In genomic region chr2:55045685-55046221, GRCh38 we compare ENCODE assay signal across 12 cellular contexts. TPM values are rescaled to one million over a fixed set of nuclear protein-coding genes. Genes with fewer than 3 reads are reported as not detected.
DNase-seq lines count a peak whose midpoint lies in the region; ATAC-seq, FAIRE-seq and TF ChIP-seq lines count a peak whose summit lies in the region.
"Had no signal": no experiment of that assay in that cellular context is flagged by ENCODE, and none has a peak within 500 bp of the region (broad histone marks: within the 10 kb centered on the region; RNA-seq: fewer than 3 reads in every experiment).

No MANE protein-coding gene starts in this region.

- H3F3A ChIP-seq in smooth muscle cell (ENCODE audit: low read depth) = peaks cover 9% of the 10 kb centered on the region

- H2AFZ ChIP-seq in smooth muscle cell (ENCODE audit: low read depth) = no peak overlapping the region

- H3K4me2 ChIP-seq in smooth muscle cell = peak overlapping the region; percentile 87

- DNase-seq in NCI-H1417 (lab: John Stamatoyannopoulos, UW) = peak in 2 of 3 experiments; percentile 32 to 75
- no peak for DNase-seq in NCI-H1417 treated with DMSO at 0.1 percent for 48 hours (lab: John Stamatoyannopoulos, UW)
- DNase-seq in adipocyte (ENCODE audit: low read depth) = no peak
- DNase-seq in smooth muscle cell (lab: John Stamatoyannopoulos, UW; ENCODE audit: unreplicated experiment) = no peak
- DNase-seq in urothelium cell line (ENCODE audit: low spot score) = no peak
- DNase-seq: activated CD8-positive, alpha-beta memory T cell treated with anti-CD3 and anti-CD28 coated beads, Interleukin-2, amount 50 U/mL, for 4 hours; left lung; T-helper 1 cell had no signal

- peak overlapping the region; percentile 99 for H3K27ac ChIP-seq in smooth muscle cell (ENCODE audit: low read depth)
- H3K27ac ChIP-seq: 22Rv1 had no signal

- WGBS in smooth muscle cell (ENCODE audit: low lambda C conversion rate) = 75% methylated on average over 6 of the region's 6 CpGs

- no peak for ATAC-seq in GM18502 (IDR thresholded peaks at IDR 0.05; ENCODE audit: poor library complexity, unreplicated experiment)
- no peak for ATAC-seq in GM21529 (IDR thresholded peaks at IDR 0.05; ENCODE audit: unreplicated experiment)
- ATAC-seq: left lung had no signal

- H3K79me2 ChIP-seq in smooth muscle cell (ENCODE audit: low read depth) = peaks cover 94% of the 10 kb centered on the region

- peaks cover 87% of the 10 kb centered on the region for H4K20me1 ChIP-seq in smooth muscle cell (ENCODE audit: low read depth)

- TF ChIP-seq CTCF in smooth muscle cell (IDR thresholded peaks at IDR 0.05; ENCODE audit: borderline replicate concordance, insufficient read depth, poor library complexity, severe bottlenecking) = no peak

- H3K27me3 ChIP-seq in adipocyte (replicated peaks; ENCODE audit: control insufficient read depth, insufficient read depth, low read length) = no peaks in the 10 kb centered on the region
- H3K27me3 ChIP-seq in iPS-15b (ENCODE audit: control insufficient read depth, insufficient read depth, low read length) = no peaks in the 10 kb centered on the region
- H3K27me3 ChIP-seq in smooth muscle cell (ENCODE audit: low read depth) = no peaks in the 10 kb centered on the region
- H3K27me3 ChIP-seq: left lung had no signal

- H3K36me3 ChIP-seq in adipocyte (ENCODE audit: control insufficient read depth, insufficient read depth, low read length, severe bottlenecking) (no peaks in the 10 kb centered on the region), iPS-15b (ENCODE audit: control insufficient read depth, insufficient read depth, low read length) (no peaks in the 10 kb centered on the region), smooth muscle cell (ENCODE audit: low read depth) (no peaks in the 10 kb centered on the region)
- H3K36me3 ChIP-seq: left lung had no signal

- H3K4me3 ChIP-seq in adipocyte (ENCODE audit: low read length) (peak overlapping the region; percentile 100), iPS-15b (ENCODE audit: low read depth, low read length) (peak overlapping the region; percentile 27), smooth muscle cell (peak overlapping the region; percentile 94)

- no peak for FAIRE-seq in urothelium cell line (lab: Jason Lieb, UNC)

- peaks cover 48% of the 10 kb centered on the region for H3K4me1 ChIP-seq in adipocyte (ENCODE audit: control insufficient read depth, insufficient read depth, low read length)
- H3K4me1 ChIP-seq in iPS-15b (ENCODE audit: control insufficient read depth, insufficient read depth, low read length) = peaks cover 18% of the 10 kb centered on the region
- peaks cover 54% of the 10 kb centered on the region for H3K4me1 ChIP-seq in smooth muscle cell (ENCODE audit: low read depth)

- peak overlapping the region; percentile 100 for H3K9ac ChIP-seq in adipocyte (ENCODE audit: low read length)
- H3K9ac ChIP-seq in iPS-15b (ENCODE audit: low read depth, low read length) = no peak overlapping the region
- no peak overlapping the region for H3K9ac ChIP-seq in smooth muscle cell (ENCODE audit: low read depth)

- no peaks in the 10 kb centered on the region for H3K9me3 ChIP-seq in adipocyte (ENCODE audit: control insufficient read depth, low read length)
- H3K9me3 ChIP-seq in iPS-15b (ENCODE audit: control insufficient read depth, insufficient read depth, low read length) = no peaks in the 10 kb centered on the region
- no peaks in the 10 kb centered on the region for H3K9me3 ChIP-seq in smooth muscle cell (replicated peaks; ENCODE audit: low read depth)
- H3K9me3 ChIP-seq: left lung had no signal

RNA-seq across cellular contexts. Expression of gene RTN4, which starts 4.5 kb away (rescaled TPM):
- 246 and 295 TPM in 2 replicates for total RNA-seq in smooth muscle cell
- polyA plus RNA-seq in smooth muscle cell = 335 and 371 TPM in 2 replicates

Comparison
In these comparisons a context has a peak if more than half of its experiments do, and no peak if none do; other contexts are left out.
1. DNase-seq: peak in NCI-H1417 (2 of 3); none in NCI-H1417 treated with DMSO at 0.1 percent for 48 hours (single experiment), adipocyte (single experiment), smooth muscle cell (single experiment) and urothelium cell line (single experiment).
2. H3K4me3 ChIP-seq: peak in every context shown above with its lines; median percentile 100 in adipocyte; 94 in smooth muscle cell; 27 in iPS-15b.